ENCODE assay signal across 12 cellular contexts in genomic region chr21:37281993-37282392, GRCh38. TPM values are rescaled to one million over a fixed set of nuclear protein-coding genes. Genes with fewer than 3 reads are reported as not detected.
DNase-seq lines count a peak whose midpoint lies in the region; ATAC-seq and TF ChIP-seq lines count a peak whose summit lies in the region.
"Had no signal": no experiment of that assay in that cellular context is flagged by ENCODE, and none has a peak within 500 bp of the region (broad histone marks: within the 10 kb centered on the region; RNA-seq: fewer than 3 reads in every experiment).

No MANE protein-coding gene starts in this region.

- in situ Hi-C loops in transverse colon (cut with MboI; ENCODE audit: low pct_ligation_motif_present in 1 of 4, low pct_unique_long_range_greater_than_20kb in 1 of 4, low sequenced_read_pairs in 3 of 4): no loop called here

- H3K4me3 ChIP-seq in left ventricle myocardium inferior (peak overlapping the region; percentile 44), transverse colon (no peak overlapping the region)
- H3K4me3 ChIP-seq: thoracic aorta had no signal

- peak overlapping the region; percentile 74 for H3K27ac Mint-ChIP-seq in central memory CD8-positive, alpha-beta T cell (ENCODE audit: low read depth)

- peaks cover 12% of the 10 kb centered on the region for H3K4me1 Mint-ChIP-seq in central memory CD8-positive, alpha-beta T cell

- H3K9me3 Mint-ChIP-seq in central memory CD8-positive, alpha-beta T cell: no peaks in the 10 kb centered on the region

- peak; percentile 88 for ATAC-seq in central memory CD8-positive, alpha-beta T cell (replicated peaks; ENCODE audit: extremely low read depth, poor library complexity, severe bottlenecking)
- ATAC-seq in HG02763 (IDR thresholded peaks at IDR 0.05; ENCODE audit: unreplicated experiment): no peak
- no peak for ATAC-seq in GM21717 (IDR thresholded peaks at IDR 0.05; ENCODE audit: unreplicated experiment)

- TF ChIP-seq EP300 in transverse colon (IDR thresholded peaks at IDR 0.05; ENCODE audit: low read depth): no peak

- no peak for TF ChIP-seq CTCF in left ventricle myocardium inferior (IDR thresholded peaks at IDR 0.05; ENCODE audit: borderline replicate concordance)
- no peak for TF ChIP-seq CTCF in transverse colon (IDR thresholded peaks at IDR 0.05)

- peaks cover 6% of the 10 kb centered on the region for H3K36me3 Mint-ChIP-seq in central memory CD8-positive, alpha-beta T cell (ENCODE audit: insufficient read depth)

- no peak overlapping the region for H3K27ac ChIP-seq in left ventricle myocardium inferior (replicated peaks)
- H3K27ac ChIP-seq in transverse colon: no peak overlapping the region
- H3K27ac ChIP-seq: dorsolateral prefrontal cortex, thoracic aorta had no signal

- H3K36me3 ChIP-seq in left ventricle myocardium inferior: no peaks in the 10 kb centered on the region
- no peaks in the 10 kb centered on the region for H3K36me3 ChIP-seq in transverse colon
- H3K36me3 ChIP-seq: thoracic aorta had no signal

- no peak for TF ChIP-seq POLR2A in transverse colon (IDR thresholded peaks at IDR 0.05)

- H3K4me1 ChIP-seq in left ventricle myocardium inferior: no peaks in the 10 kb centered on the region
- H3K4me1 ChIP-seq in transverse colon: no peaks in the 10 kb centered on the region

- H3K27me3 ChIP-seq in left ventricle myocardium inferior (ENCODE audit: low read depth) (no peaks in the 10 kb centered on the region), transverse colon (peaks cover 3% of the 10 kb centered on the region)

- H3K27me3 Mint-ChIP-seq in central memory CD8-positive, alpha-beta T cell: no peaks in the 10 kb centered on the region

- intact Hi-C loops in left ventricle myocardium inferior (cut with micrococcal nuclease): no loop called here
- intact Hi-C loops in cardiac septum (cut with DNase I): no loop called here
- intact Hi-C loops in transverse colon (cut with DNase I; ENCODE audit: low total_unique reads): no loop called here

- WGBS in transverse colon (ENCODE audit: low coverage in 1 of 2), 2 donors: 47 to 60% methylated on average over 2 to 16 of the region's 16 CpGs

- DNase-seq in left ventricle myocardium inferior (no peak), cardiac septum (ENCODE audit: low spot score) (no peak), NCI-H82 (lab: John Stamatoyannopoulos, UW) (peak; percentile 85), transverse colon (peak; percentile 17), CD1c-positive myeloid dendritic cell (ENCODE audit: extremely low spot score) (no peak)
- DNase-seq in central memory CD8-positive, alpha-beta T cell (ENCODE audit: low spot score in 2 of 2): no peak
- DNase-seq: dorsolateral prefrontal cortex, SK-N-SH had no signal

- no peaks in the 10 kb centered on the region for H3K9me3 ChIP-seq in left ventricle myocardium inferior (replicated peaks)
- H3K9me3 ChIP-seq in transverse colon: no peaks in the 10 kb centered on the region
- H3K9me3 ChIP-seq: SK-N-SH, thoracic aorta had no signal

- H3K4me3 Mint-ChIP-seq in central memory CD8-positive, alpha-beta T cell: peak overlapping the region; percentile 79
- H3K4me3 Mint-ChIP-seq: neural crest cell had no signal

RNA-seq across cellular contexts. Expression of gene VPS26C, which starts 14.9 kb away (rescaled TPM):
- total RNA-seq in left ventricle myocardium inferior (54.2 TPM), cardiac septum (44.2 TPM), transverse colon (100 to 1,000 TPM in 2 of 4 donors, 10 to 100 TPM in 2; 86.5 to 146 (median 108) TPM)

Comparison
In these comparisons a context has a peak if more than half of its experiments do, and no peak if none do; other contexts are left out.
1. DNase-seq: peak in NCI-H82 (single experiment) and transverse colon (single experiment); none in left ventricle myocardium inferior (single experiment), cardiac septum (single experiment), central memory CD8-positive, alpha-beta T cell (0 of 2) and CD1c-positive myeloid dendritic cell (single experiment).